Comparison of ENCODE assay signal across 8 cellular contexts in genomic region chr17:7481842-7482741, GRCh38. TPM values are rescaled to one million over a fixed set of nuclear protein-coding genes. Genes with fewer than 3 reads are reported as not detected.
DNase-seq lines count a peak whose midpoint lies in the region.
"Not testable (repeated sequence)": the region's sequence is repeated elsewhere in the genome, so short reads cannot be mapped to it uniquely, and the experiment has no call there.
"Had no signal": no experiment of that assay in that cellular context is flagged by ENCODE, and none has a peak within 500 bp of the region (broad histone marks: within the 10 kb centered on the region; RNA-seq: fewer than 3 reads in every experiment).

No MANE protein-coding gene starts in this region.

- H3K27ac Mint-ChIP-seq in IgD-negative memory B cell, result peak overlapping the region in 2 of 3 donors; percentile 71 to 99
- H3K27ac Mint-ChIP-seq in activated T-helper 1 cell treated with anti-CD3 and anti-CD28 coated beads, Interleukin-12 subunit alpha, Interleukin-12 subunit beta, Interleukin-2, Interleukin-4 antibody, amounts not matched to agents 30 ng/mL and 10 ng/mL and 1 ng/mL, durations not matched to agents 14 hours and 24 hours and 36 hours, result peak overlapping the region; percentile 56

- H2AFZ ChIP-seq in mesenchymal stem cell (ENCODE audit: low read depth, low read length), result not testable (repeated sequence)

- not testable (repeated sequence) for H2BK120ac ChIP-seq in mesenchymal stem cell (ENCODE audit: low read depth, low read length)

- H3K4me1 ChIP-seq in effector memory CD4-positive, alpha-beta T cell (ENCODE audit: control insufficient read depth, insufficient read depth, low read length, poor library complexity, severe bottlenecking), result peaks cover 43% of the 10 kb centered on the region
- H3K4me1 ChIP-seq in mesenchymal stem cell (ENCODE audit: control insufficient read depth, insufficient read depth, low read depth, low read length), result peaks cover 37% of the 10 kb centered on the region

- H3K4ac ChIP-seq in mesenchymal stem cell (ENCODE audit: low read depth in 1 of 2, low read length in 2 of 2), result peak overlapping the region; percentile 57 to 71

- not testable (repeated sequence) for H2BK5ac ChIP-seq in mesenchymal stem cell (ENCODE audit: low read depth, low read length, poor library complexity, severe bottlenecking)

- H4K91ac ChIP-seq in mesenchymal stem cell (ENCODE audit: low read length), result peak overlapping the region; percentile 75

- H3K18ac ChIP-seq in mesenchymal stem cell (ENCODE audit: low read depth in 1 of 2, low read length in 2 of 2), result peak overlapping the region; percentile 52 to 54

- not testable (repeated sequence) for H3K23ac ChIP-seq in mesenchymal stem cell (ENCODE audit: low read length in 2 of 2)

- H2BK12ac ChIP-seq in mesenchymal stem cell (ENCODE audit: low read length in 2 of 2), result peak overlapping the region; percentile 8 to 14

- H3K4me3 ChIP-seq in effector memory CD4-positive, alpha-beta T cell (ENCODE audit: insufficient read depth, low read depth, low read length, poor library complexity, severe bottlenecking); skin epidermis: not testable (repeated sequence)
- H3K4me3 ChIP-seq in mesenchymal stem cell (ENCODE audit: insufficient read depth in 1 of 2, low read depth in 1 of 2, low read length in 2 of 2), result peak overlapping the region in 1 of 2 experiments; percentile 98

- H3K36me3 Mint-ChIP-seq in IgD-negative memory B cell, result not testable (repeated sequence)
- H3K36me3 Mint-ChIP-seq in activated T-helper 1 cell treated with anti-CD3 and anti-CD28 coated beads, Interleukin-12 subunit alpha, Interleukin-12 subunit beta, Interleukin-2, Interleukin-4 antibody, amounts not matched to agents 30 ng/mL and 10 ng/mL and 1 ng/mL, durations not matched to agents 14 hours and 24 hours and 36 hours (ENCODE audit: low read depth), result peaks cover 15% of the 10 kb centered on the region

- peak overlapping the region; percentile 85 for H4K8ac ChIP-seq in mesenchymal stem cell (ENCODE audit: low read length)

- peaks cover 42 to 46% (median 45%) of the 10 kb centered on the region in 3 donors for H3K4me1 Mint-ChIP-seq in IgD-negative memory B cell
- peaks cover 55% of the 10 kb centered on the region for H3K4me1 Mint-ChIP-seq in activated T-helper 1 cell treated with anti-CD3 and anti-CD28 coated beads, Interleukin-12 subunit alpha, Interleukin-12 subunit beta, Interleukin-2, Interleukin-4 antibody, amounts not matched to agents 30 ng/mL and 10 ng/mL and 1 ng/mL, durations not matched to agents 14 hours and 24 hours and 36 hours (ENCODE audit: low read depth)

- not testable (repeated sequence) for H2BK15ac ChIP-seq in mesenchymal stem cell (ENCODE audit: low read depth, poor library complexity, severe bottlenecking)

- 93% methylated on average over 26 of the region's 31 CpGs for WGBS in mesenchymal stem cell

- H3K9ac ChIP-seq in mesenchymal stem cell (ENCODE audit: low read length), result peak overlapping the region; percentile 100

- not testable (repeated sequence) for DNase-seq in activated T-helper 1 cell treated with anti-CD3 and anti-CD28 coated beads, Interleukin-12 subunit alpha, Interleukin-12 subunit beta, Interleukin-2, Interleukin-4 antibody, amounts not matched to agents 30 ng/mL and 10 ng/mL and 1 ng/mL, durations not matched to agents 14 hours and 24 hours and 36 hours (ENCODE audit: low spot score); effector memory CD4-positive, alpha-beta T cell; mesenchymal stem cell

- H3K4me2 ChIP-seq in mesenchymal stem cell (ENCODE audit: low read length, poor library complexity, severe bottlenecking), result not testable (repeated sequence)

- not testable (repeated sequence) for H3K9me3 ChIP-seq in effector memory CD4-positive, alpha-beta T cell (ENCODE audit: control insufficient read depth, low read length); mesenchymal stem cell (ENCODE audit: control insufficient read depth, low read length)

- H3K27me3 ChIP-seq in effector memory CD4-positive, alpha-beta T cell (replicated peaks; ENCODE audit: control insufficient read depth, insufficient read depth, low read length, poor library complexity, severe bottlenecking); mesenchymal stem cell (ENCODE audit: control insufficient read depth in 1 of 2, insufficient read depth in 1 of 2, low read length in 2 of 2): not testable (repeated sequence)

- intact Hi-C loops in activated T-helper 1 cell treated with anti-CD3 and anti-CD28 coated beads, Interleukin-12 subunit alpha, Interleukin-12 subunit beta, Interleukin-2, Interleukin-4 antibody, amounts not matched to agents 30 ng/mL and 10 ng/mL and 1 ng/mL, durations not matched to agents 14 hours and 24 hours and 36 hours (cut with micrococcal nuclease), result loop anchor here (5.0 kb wide), 1 partner anchor 130 kb away; the partner anchor contains the start of gene KCTD11

- peak overlapping the region; percentile 51 to 98 (median 69) for H3K4me3 Mint-ChIP-seq in IgD-negative memory B cell
- peak overlapping the region; percentile 96 for H3K4me3 Mint-ChIP-seq in activated T-helper 1 cell treated with anti-CD3 and anti-CD28 coated beads, Interleukin-12 subunit alpha, Interleukin-12 subunit beta, Interleukin-2, Interleukin-4 antibody, amounts not matched to agents 30 ng/mL and 10 ng/mL and 1 ng/mL, durations not matched to agents 14 hours and 24 hours and 36 hours

- peak overlapping the region; percentile 99 for H3K27ac ChIP-seq in effector memory CD4-positive, alpha-beta T cell (ENCODE audit: insufficient read depth, low read length, poor library complexity, severe bottlenecking)
- H3K27ac ChIP-seq in mesenchymal stem cell (ENCODE audit: low read length, poor library complexity, severe bottlenecking), result not testable (repeated sequence)
- peak overlapping the region in 13 of 21 experiments; percentile 7 to 100 (median 97) for H3K27ac ChIP-seq in skin epidermis

- not testable (repeated sequence) for H3K9me3 Mint-ChIP-seq in IgD-negative memory B cell; activated T-helper 1 cell treated with anti-CD3 and anti-CD28 coated beads, Interleukin-12 subunit alpha, Interleukin-12 subunit beta, Interleukin-2, Interleukin-4 antibody, amounts not matched to agents 30 ng/mL and 10 ng/mL and 1 ng/mL, durations not matched to agents 14 hours and 24 hours and 36 hours

- H3K14ac ChIP-seq in mesenchymal stem cell (ENCODE audit: low read length in 2 of 2), result not testable (repeated sequence)

- H3K27me3 Mint-ChIP-seq in IgD-negative memory B cell; activated T-helper 1 cell treated with anti-CD3 and anti-CD28 coated beads, Interleukin-12 subunit alpha, Interleukin-12 subunit beta, Interleukin-2, Interleukin-4 antibody, amounts not matched to agents 30 ng/mL and 10 ng/mL and 1 ng/mL, durations not matched to agents 14 hours and 24 hours and 36 hours (ENCODE audit: insufficient read depth): not testable (repeated sequence)

- H2AK5ac ChIP-seq in mesenchymal stem cell (ENCODE audit: low read length, severe bottlenecking), result peak overlapping the region; percentile 88

- H3K79me1 ChIP-seq in mesenchymal stem cell (replicated peaks; ENCODE audit: low read length, poor library complexity, severe bottlenecking), result not testable (repeated sequence)

- not testable (repeated sequence) for H3K36me3 ChIP-seq in effector memory CD4-positive, alpha-beta T cell (ENCODE audit: control insufficient read depth, insufficient read depth, low read length); mesenchymal stem cell (ENCODE audit: control insufficient read depth in 1 of 2, insufficient read depth in 2 of 2, low read depth in 1 of 2, low read length in 2 of 2)

RNA-seq across cellular contexts. Expression of gene SLC35G6, which starts 0.8 kb away (rescaled TPM):
- not detected for polyA plus RNA-seq in IgD-negative memory B cell
- not detected in 2 replicates for total RNA-seq in activated T-helper 1 cell treated with anti-CD3 and anti-CD28 coated beads, Interleukin-12 subunit alpha, Interleukin-12 subunit beta, Interleukin-2, Interleukin-4 antibody, amounts not matched to agents 30 ng/mL and 10 ng/mL and 1 ng/mL, durations not matched to agents 14 hours and 24 hours and 36 hours
- polyA plus RNA-seq in mesenchymal stem cell (2013, experiment 1 of 2), result not detected
- not detected for polyA plus RNA-seq in mesenchymal stem cell (2013, experiment 2 of 2)
- total RNA-seq: bronchial epithelial cell, GM23248, liver had no signal
- polyA plus RNA-seq: liver had no signal

RNA-seq across cellular contexts. Expression of gene POLR2A, which starts 2.1 kb away (rescaled TPM):
- 55.7 TPM for polyA plus RNA-seq in IgD-negative memory B cell
- 221 and 223 TPM in 2 replicates for total RNA-seq in activated T-helper 1 cell treated with anti-CD3 and anti-CD28 coated beads, Interleukin-12 subunit alpha, Interleukin-12 subunit beta, Interleukin-2, Interleukin-4 antibody, amounts not matched to agents 30 ng/mL and 10 ng/mL and 1 ng/mL, durations not matched to agents 14 hours and 24 hours and 36 hours
- polyA plus RNA-seq in mesenchymal stem cell (2013, experiment 1 of 2), result 41.8 TPM
- polyA plus RNA-seq in mesenchymal stem cell (2013, experiment 2 of 2), result 35.6 TPM

RNA-seq across cellular contexts. Expression of gene ZBTB4, which starts 2.7 kb away (rescaled TPM):
- 15.9 TPM for polyA plus RNA-seq in IgD-negative memory B cell
- total RNA-seq in activated T-helper 1 cell treated with anti-CD3 and anti-CD28 coated beads, Interleukin-12 subunit alpha, Interleukin-12 subunit beta, Interleukin-2, Interleukin-4 antibody, amounts not matched to agents 30 ng/mL and 10 ng/mL and 1 ng/mL, durations not matched to agents 14 hours and 24 hours and 36 hours, result 15.1 and 16.0 TPM in 2 replicates
- polyA plus RNA-seq in mesenchymal stem cell (2013, experiment 1 of 2), result 38.6 TPM
- 37.3 TPM for polyA plus RNA-seq in mesenchymal stem cell (2013, experiment 2 of 2)

RNA-seq across cellular contexts. Expression of gene CHRNB1, which starts 37.2 kb away (rescaled TPM):
- 13.8 TPM for polyA plus RNA-seq in IgD-negative memory B cell
- total RNA-seq in activated T-helper 1 cell treated with anti-CD3 and anti-CD28 coated beads, Interleukin-12 subunit alpha, Interleukin-12 subunit beta, Interleukin-2, Interleukin-4 antibody, amounts not matched to agents 30 ng/mL and 10 ng/mL and 1 ng/mL, durations not matched to agents 14 hours and 24 hours and 36 hours, result 6.6 and 7.0 TPM in 2 replicates
- 7.3 TPM for polyA plus RNA-seq in mesenchymal stem cell (2013, experiment 1 of 2)
- polyA plus RNA-seq in mesenchymal stem cell (2013, experiment 2 of 2), result 7.0 TPM

RNA-seq across cellular contexts. Expression of gene FGF11, which starts 42.8 kb away (rescaled TPM):
- not detected for polyA plus RNA-seq in IgD-negative memory B cell
- 5.3 and 6.4 TPM in 2 replicates for total RNA-seq in activated T-helper 1 cell treated with anti-CD3 and anti-CD28 coated beads, Interleukin-12 subunit alpha, Interleukin-12 subunit beta, Interleukin-2, Interleukin-4 antibody, amounts not matched to agents 30 ng/mL and 10 ng/mL and 1 ng/mL, durations not matched to agents 14 hours and 24 hours and 36 hours
- 0.70 TPM for polyA plus RNA-seq in mesenchymal stem cell (2013, experiment 1 of 2)
- 0.82 TPM for polyA plus RNA-seq in mesenchymal stem cell (2013, experiment 2 of 2)
- total RNA-seq: GM23248 had no signal
